In the genomic region with DNA sequence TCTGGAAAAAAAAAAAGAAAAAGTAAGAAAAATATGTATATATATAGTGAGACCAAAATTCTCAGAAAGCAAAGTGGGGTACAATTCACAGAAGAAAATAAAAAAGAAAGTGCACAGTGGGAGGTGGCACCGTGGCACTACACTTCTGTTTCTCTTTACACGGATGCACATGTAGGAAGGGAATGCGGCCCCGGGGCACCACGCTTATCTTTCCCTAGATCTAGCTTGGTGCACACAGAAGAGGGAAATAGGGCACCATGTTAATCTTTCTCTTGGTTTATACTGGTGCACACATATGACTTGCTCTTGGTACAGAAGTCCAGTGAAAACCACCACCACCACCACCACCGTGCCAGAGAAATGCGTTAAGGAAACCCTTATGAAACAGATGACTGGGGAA, we compare ENCODE assay signal across 33 cellular contexts.
"Had no signal": no experiment of that assay in that cellular context is flagged by ENCODE, and none has a peak within 500 bp of the region (broad histone marks: within the 10 kb centered on the region; RNA-seq: fewer than 3 reads in every experiment).

No MANE protein-coding gene starts in this region.

- H3K4me3 ChIP-seq: adrenal gland, ascending aorta, cardiac muscle cell had no signal

- H3K27ac ChIP-seq: adrenal gland, ascending aorta, cardiac muscle cell, VCaP had no signal

- H3K36me3 ChIP-seq: adrenal gland, cardiac muscle cell had no signal

- H3K27me3 ChIP-seq: adrenal gland, ascending aorta, cardiac muscle cell had no signal

- H3K4me1 ChIP-seq: adrenal gland, ascending aorta had no signal

- H3K27ac Mint-ChIP-seq: activated B cell treated with CpG ODN at 0.5 μM for 24 hours; activated CD4-positive, alpha-beta memory T cell treated with anti-CD3 and anti-CD28 coated beads for 36 hours; activated CD8-positive, alpha-beta T cell treated with anti-CD3 and anti-CD28 coated beads for 36 hours; activated naive CD4-positive, alpha-beta T cell treated with anti-CD3 and anti-CD28 coated beads for 36 hours; activated naive CD4-positive, alpha-beta T cell treated with anti-CD3 and anti-CD28 coated beads, Interleukin-2, amount 50 U/mL, for 72 hours; activated naive CD8-positive, alpha-beta T cell treated with anti-CD3 and anti-CD28 coated beads for 36 hours; activated T-cell treated with anti-CD3 and anti-CD28 coated beads, Interleukin-2, amount 50 U/mL, for 72 hours; activated T-helper 1 cell treated with anti-CD3 and anti-CD28 coated beads, Interleukin-12 subunit alpha, Interleukin-12 subunit beta, Interleukin-2, Interleukin-4 antibody, amounts not matched to agents 30 ng/mL and 10 ng/mL and 1 ng/mL, durations not matched to agents 14 hours and 24 hours and 36 hours; activated T-helper 17 cell treated with anti-CD3 and anti-CD28 coated beads, Interleukin-2, amount 50 U/mL, for 72 hours; brain; T-cell had no signal

- H3K27me3 Mint-ChIP-seq: activated B cell treated with CpG ODN at 0.5 μM for 24 hours; activated CD4-positive, alpha-beta memory T cell treated with anti-CD3 and anti-CD28 coated beads for 36 hours; activated CD8-positive, alpha-beta T cell treated with anti-CD3 and anti-CD28 coated beads for 36 hours; activated naive CD8-positive, alpha-beta T cell treated with anti-CD3 and anti-CD28 coated beads for 36 hours; activated T-helper 17 cell treated with anti-CD3 and anti-CD28 coated beads, Interleukin-2, amount 50 U/mL, for 72 hours; brain; central memory CD8-positive, alpha-beta T cell; T-cell; T-helper 17 cell had no signal

- H3K9me3 Mint-ChIP-seq: activated T-cell treated with anti-CD3 and anti-CD28 coated beads, Interleukin-2, amount 50 U/mL, for 4 hours; activated T-helper 17 cell treated with anti-CD3 and anti-CD28 coated beads, Interleukin-2, amount 50 U/mL, for 72 hours had no signal

- DNase-seq: activated B cell treated with CpG ODN at 0.5 μM for 24 hours; activated CD4-positive, alpha-beta memory T cell treated with anti-CD3 and anti-CD28 coated beads for 36 hours; activated CD4-positive, alpha-beta T cell treated with anti-CD3 and anti-CD28 coated beads for 48 hours; activated CD4-positive, alpha-beta T cell treated with anti-CD3 and anti-CD28 coated beads, Interleukin-2, amount 50 U/mL, for 1 hour; activated CD4-positive, alpha-beta T cell treated with anti-CD3 and anti-CD28 coated beads, Interleukin-2, amount 50 U/mL, for 4 hours; activated CD4-positive, CD25-positive, alpha-beta regulatory T cell treated with anti-CD3 and anti-CD28 coated beads, Interleukin-2, amount 50 U/mL, for 72 hours; activated CD8-positive, alpha-beta memory T cell treated with anti-CD3 and anti-CD28 coated beads, Interleukin-2, amount 50 U/mL, for 4 hours; activated CD8-positive, alpha-beta T cell treated with anti-CD3 and anti-CD28 coated beads for 36 hours; activated effector memory CD4-positive, alpha-beta T cell treated with anti-CD3 and anti-CD28 coated beads, Interleukin-2, amount 50 U/mL, for 16 hours; activated gamma-delta T cell treated with Interleukin-2 at 50 U/mL for 16 hours; activated naive CD4-positive, alpha-beta T cell; activated naive CD4-positive, alpha-beta T cell treated with anti-CD3 and anti-CD28 coated beads for 36 hours; activated naive CD4-positive, alpha-beta T cell treated with anti-CD3 and anti-CD28 coated beads, Interleukin-2, amount 50 U/mL, for 16 hours; activated naive CD8-positive, alpha-beta T cell treated with anti-CD3 and anti-CD28 coated beads for 36 hours; activated T-cell treated with anti-CD3 and anti-CD28 coated beads for 4 hours; activated T-cell treated with anti-CD3 and anti-CD28 coated beads, Interleukin-2, amount 50 U/mL, for 1 hour; activated T-cell treated with anti-CD3 and anti-CD28 coated beads, Interleukin-2, amount 50 U/mL, for 4 hours; activated T-cell treated with anti-CD3 and anti-CD28 coated beads, Interleukin-2, amount 50 U/mL, for 72 hours; amniotic stem cell; caudate nucleus; cerebellar nuclear complex; T-cell; T-helper 17 cell; T1000 had no signal

- H3K4me1 Mint-ChIP-seq: activated B cell treated with CpG ODN at 0.5 μM for 24 hours; activated naive CD8-positive, alpha-beta T cell treated with anti-CD3 and anti-CD28 coated beads for 36 hours; activated T-helper 17 cell treated with anti-CD3 and anti-CD28 coated beads, Interleukin-2, amount 50 U/mL, for 72 hours; T-cell had no signal

- H3K9me3 ChIP-seq: adrenal gland, ascending aorta had no signal

- ATAC-seq: activated CD8-positive, alpha-beta T cell treated with anti-CD3 and anti-CD28 coated beads for 36 hours; activated naive CD4-positive, alpha-beta T cell treated with anti-CD3 and anti-CD28 coated beads, Interleukin-2, amount 50 U/mL, for 72 hours; activated T-cell treated with anti-CD3 and anti-CD28 coated beads, Interleukin-2, amount 50 U/mL, for 4 hours; activated T-cell treated with anti-CD3 and anti-CD28 coated beads, Interleukin-2, amount 50 U/mL, for 72 hours; activated T-helper 17 cell treated with anti-CD3 and anti-CD28 coated beads, Interleukin-2, amount 50 U/mL, for 72 hours; T-cell; T-helper 17 cell had no signal

- H3K4me3 Mint-ChIP-seq: activated B cell treated with CpG ODN at 0.5 μM for 24 hours; activated CD4-positive, alpha-beta memory T cell treated with anti-CD3 and anti-CD28 coated beads for 36 hours; activated CD8-positive, alpha-beta T cell treated with anti-CD3 and anti-CD28 coated beads for 36 hours; activated naive CD4-positive, alpha-beta T cell treated with anti-CD3 and anti-CD28 coated beads for 36 hours; activated naive CD8-positive, alpha-beta T cell treated with anti-CD3 and anti-CD28 coated beads for 36 hours; activated T-cell treated with anti-CD3 and anti-CD28 coated beads, Interleukin-2, amount 50 U/mL, for 4 hours; activated T-cell treated with anti-CD3 and anti-CD28 coated beads, Interleukin-2, amount 50 U/mL, for 72 hours; activated T-helper 1 cell treated with anti-CD3 and anti-CD28 coated beads, Interleukin-12 subunit alpha, Interleukin-12 subunit beta, Interleukin-2, Interleukin-4 antibody, amounts not matched to agents 30 ng/mL and 10 ng/mL and 1 ng/mL, durations not matched to agents 14 hours and 24 hours and 36 hours; activated T-helper 17 cell treated with anti-CD3 and anti-CD28 coated beads, Interleukin-2, amount 50 U/mL, for 72 hours; brain; central memory CD8-positive, alpha-beta T cell; T-cell; T-helper 17 cell had no signal
